In genomic region chr5:38367966-38368365, GRCh38 we compare ENCODE assay signal across 22 cellular contexts.
A peak's percentile ranks its signal among the peaks of the same experiment; 100 is the strongest.
DNase-seq lines count a peak whose midpoint lies in the region; ATAC-seq and TF ChIP-seq lines count a peak whose summit lies in the region.
"Had no signal": no experiment of that assay in that cellular context is flagged by ENCODE, and none has a peak within 500 bp of the region (broad histone marks: within the 10 kb centered on the region; RNA-seq: fewer than 3 reads in every experiment).

No MANE protein-coding gene starts in this region.

- no peaks in the 10 kb centered on the region for H3K36me3 Mint-ChIP-seq in GM23338 (ENCODE audit: low read depth)
- H3K36me3 Mint-ChIP-seq: CD14-positive monocyte had no signal

- no peaks in the 10 kb centered on the region for H3K27me3 Mint-ChIP-seq in GM23338 (ENCODE audit: insufficient read depth, low read depth, poor library complexity)

- H3K18ac ChIP-seq in mesendoderm (ENCODE audit: low read length) = peak overlapping the region; percentile 20

- no peaks in the 10 kb centered on the region for H3K27me3 ChIP-seq in GM23338 (ENCODE audit: insufficient read depth)
- no peaks in the 10 kb centered on the region for H3K27me3 ChIP-seq in Loucy (ENCODE audit: insufficient read depth, low read length, poor library complexity, severe bottlenecking)
- no peaks in the 10 kb centered on the region for H3K27me3 ChIP-seq in mesendoderm (ENCODE audit: insufficient read depth, low read length, poor library complexity)
- H3K27me3 ChIP-seq in smooth muscle cell (ENCODE audit: low read depth) = no peaks in the 10 kb centered on the region

- no CpG with 5 or more reads among the region's 5 CpGs for WGBS in mesendoderm (ENCODE audit: extremely low coverage, insufficient coverage, low lambda C conversion rate)
- 44% methylated on average over 5 of the region's 5 CpGs for WGBS in smooth muscle cell (ENCODE audit: low lambda C conversion rate)

- H3K4me3 ChIP-seq in GM23338 (no peak overlapping the region), Loucy (ENCODE audit: low read length, poor library complexity, severe bottlenecking) (peak overlapping the region; percentile 14), mesendoderm (ENCODE audit: low read length) (no peak overlapping the region), smooth muscle cell (no peak overlapping the region)
- H3K4me3 ChIP-seq: GM23248, SK-N-MC had no signal

- H3K4ac ChIP-seq in mesendoderm (ENCODE audit: low read depth, low read length) = peak overlapping the region; percentile 37

- no peak overlapping the region for H4K5ac ChIP-seq in mesendoderm (ENCODE audit: low read length)

- H3K27ac ChIP-seq in GM23338 (ENCODE audit: low read depth) (no peak overlapping the region), mesendoderm (ENCODE audit: low read depth, low read length) (peak overlapping the region; percentile 78), smooth muscle cell (ENCODE audit: low read depth) (peak overlapping the region; percentile 40)
- H3K27ac ChIP-seq: GM23248, SK-N-MC had no signal

- no peaks in the 10 kb centered on the region for H3K9me3 ChIP-seq in Loucy (ENCODE audit: insufficient read depth, low read depth, low read length)
- no peaks in the 10 kb centered on the region for H3K9me3 ChIP-seq in smooth muscle cell (replicated peaks; ENCODE audit: low read depth)

- peaks cover 8% of the 10 kb centered on the region; the same call in 1 of the 2 replicates for H3K9me2 ChIP-seq in GM23338 (ENCODE audit: insufficient read depth)
- H3K9me2 ChIP-seq in Loucy (replicated peaks; ENCODE audit: low read depth, low read length) = no peaks in the 10 kb centered on the region

- no peak overlapping the region for H2BK15ac ChIP-seq in mesendoderm (replicated peaks; ENCODE audit: low read depth)

- no peak overlapping the region for H2AK5ac ChIP-seq in mesendoderm (ENCODE audit: low read length)

- H2BK120ac ChIP-seq in mesendoderm (ENCODE audit: low read depth, low read length) = no peak overlapping the region

- H3K23ac ChIP-seq in mesendoderm (ENCODE audit: low read length) = no peak overlapping the region

- H4K8ac ChIP-seq in mesendoderm (ENCODE audit: low read depth, low read length) = no peak overlapping the region

- H3K27ac Mint-ChIP-seq in GM23338 = no peak overlapping the region
- H3K27ac Mint-ChIP-seq: CD14-positive monocyte had no signal

- no peaks in the 10 kb centered on the region for H3K9me3 Mint-ChIP-seq in GM23338

- intact Hi-C loops in head of caudate nucleus (cut with DNase I) = no loop called here

- H3K4me2 ChIP-seq in GM23338 = no peak overlapping the region
- peak overlapping the region; percentile 46 for H3K4me2 ChIP-seq in Loucy (ENCODE audit: low read depth, low read length, poor library complexity, severe bottlenecking)
- no peak overlapping the region for H3K4me2 ChIP-seq in mesendoderm (ENCODE audit: low read length)
- no peak overlapping the region for H3K4me2 ChIP-seq in smooth muscle cell

- H3K4me1 ChIP-seq in GM23338 (ENCODE audit: insufficient read depth) (no peaks in the 10 kb centered on the region), Loucy (ENCODE audit: insufficient read depth, low read length, poor library complexity, severe bottlenecking) (peaks cover 13% of the 10 kb centered on the region), mesendoderm (ENCODE audit: control insufficient read depth, low read depth, low read length) (peaks cover 8% of the 10 kb centered on the region), smooth muscle cell (ENCODE audit: low read depth) (peaks cover 10% of the 10 kb centered on the region)

- no peaks in the 10 kb centered on the region for H3K79me2 ChIP-seq in GM23338 (replicated peaks; ENCODE audit: insufficient read depth)
- H3K79me2 ChIP-seq in Loucy (ENCODE audit: insufficient read depth, low read length) = no peaks in the 10 kb centered on the region
- no peaks in the 10 kb centered on the region for H3K79me2 ChIP-seq in mesendoderm (ENCODE audit: control insufficient read depth, insufficient read depth, low read length)
- peaks cover 2% of the 10 kb centered on the region for H3K79me2 ChIP-seq in smooth muscle cell (ENCODE audit: low read depth)

- no peak overlapping the region for H3K4me3 Mint-ChIP-seq in GM23338
- H3K4me3 Mint-ChIP-seq: CD14-positive monocyte had no signal

- H3K36me3 ChIP-seq in GM23338 (ENCODE audit: insufficient read depth) = no peaks in the 10 kb centered on the region
- H3K36me3 ChIP-seq in Loucy (ENCODE audit: insufficient read depth, low read length) = no peaks in the 10 kb centered on the region
- no peaks in the 10 kb centered on the region for H3K36me3 ChIP-seq in mesendoderm (ENCODE audit: control insufficient read depth, insufficient read depth, low read length)
- no peaks in the 10 kb centered on the region for H3K36me3 ChIP-seq in smooth muscle cell (ENCODE audit: low read depth)

- H3K56ac ChIP-seq in mesendoderm (ENCODE audit: low read length) = peak overlapping the region; percentile 78

- H3K9ac ChIP-seq in Loucy (ENCODE audit: low read depth, low read length, poor library complexity, severe bottlenecking) = no peak overlapping the region
- peak overlapping the region; percentile 52 for H3K9ac ChIP-seq in mesendoderm (ENCODE audit: low read length)
- no peak overlapping the region for H3K9ac ChIP-seq in smooth muscle cell (ENCODE audit: low read depth)
- H3K9ac ChIP-seq: GM23248 had no signal

- no peaks in the 10 kb centered on the region for H4K20me1 ChIP-seq in GM23338 (replicated peaks; ENCODE audit: insufficient read depth)
- no peaks in the 10 kb centered on the region for H4K20me1 ChIP-seq in Loucy (ENCODE audit: insufficient read depth, low read length, poor library complexity, severe bottlenecking)
- no peaks in the 10 kb centered on the region for H4K20me1 ChIP-seq in smooth muscle cell (ENCODE audit: low read depth)

- H2BK5ac ChIP-seq in mesendoderm (ENCODE audit: low read length) = peak overlapping the region; percentile 99

- no peak for ATAC-seq in GM23338
- no peak for ATAC-seq in HG02798 (IDR thresholded peaks at IDR 0.05; ENCODE audit: poor library complexity, unreplicated experiment)
- ATAC-seq in GM19351 (IDR thresholded peaks at IDR 0.05; ENCODE audit: unreplicated experiment) = no peak

- H2AFZ ChIP-seq in GM23338 (peak overlapping the region; percentile 85; the same call in 1 of the 2 replicates), Loucy (ENCODE audit: low read length) (no peak overlapping the region), smooth muscle cell (ENCODE audit: low read depth) (no peak overlapping the region)
- H2AFZ ChIP-seq: GM23248 had no signal

- no peaks in the 10 kb centered on the region for H3K79me1 ChIP-seq in mesendoderm (ENCODE audit: low read length)

- TF ChIP-seq CTCF in GM23338 (conservative IDR thresholded peaks at IDR 0.05; ENCODE audit: low read depth in 2 of 2) (no peak), Loucy (conservative IDR thresholded peaks at IDR 0.05; ENCODE audit: low read length) (no peak), smooth muscle cell (IDR thresholded peaks at IDR 0.05; ENCODE audit: borderline replicate concordance, insufficient read depth, poor library complexity, severe bottlenecking) (no peak)

- H3K4me1 Mint-ChIP-seq in GM23338 = peaks cover 9% of the 10 kb centered on the region; the same call in 1 of the 3 replicates
- H3K4me1 Mint-ChIP-seq: CD14-positive monocyte had no signal

- DNase-seq in GM23338 (ENCODE audit: low spot score) = no peak
- DNase-seq in mesendoderm = peak; percentile 68
- no peak for DNase-seq in smooth muscle cell (lab: John Stamatoyannopoulos, UW; ENCODE audit: unreplicated experiment)
- no peak for DNase-seq in head of caudate nucleus
- DNase-seq: ACHN, AML-193, DMS 273 treated with DMSO at 0.1 percent for 48 hours, GF-D8, GM23248, HCEC 1CT, KBM-7, MV-4-11, NCI-H187, NCI-H2107, NCI-H510A, NCI-H774, SHP77 had no signal

- no peaks in the 10 kb centered on the region for H3F3A ChIP-seq in GM23338 (replicated peaks; ENCODE audit: low read depth)
- no peaks in the 10 kb centered on the region; the same call in 1 of the 2 replicates for H3F3A ChIP-seq in Loucy (ENCODE audit: low read depth)
- H3F3A ChIP-seq in smooth muscle cell (ENCODE audit: low read depth) = peaks cover 3% of the 10 kb centered on the region

TF ChIP-seq in GM23338, 12 proteins besides CTCF, POLR2A, EP300 and RAD21:
- no peak for TF ChIP-seq STAT1 (IDR thresholded peaks at IDR 0.05; ENCODE audit: unreplicated experiment)
TF ChIP-seq in GM23338: peak in this region for 0.
